ENCODE assay signal across 8 cellular contexts in the genomic region with DNA sequence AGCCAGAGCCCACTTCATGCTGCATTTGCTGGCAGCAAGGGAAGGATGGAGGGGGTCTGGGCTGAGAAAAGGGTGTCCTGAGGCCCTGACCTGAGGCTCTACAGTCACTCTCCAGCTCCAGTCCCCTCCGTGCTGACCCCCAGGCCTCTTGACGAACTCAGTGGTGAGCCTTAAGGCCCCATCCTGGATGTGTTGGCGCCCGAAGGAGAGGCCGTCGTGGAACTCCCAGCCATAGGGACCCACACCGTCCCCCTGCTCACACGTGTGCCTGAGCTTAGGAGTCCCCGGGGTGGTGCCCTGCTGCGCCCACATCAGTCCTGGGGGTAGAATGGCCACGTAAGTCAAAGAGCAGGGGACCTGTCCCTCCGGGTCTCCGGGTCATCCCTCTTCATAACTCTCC. TPM values are rescaled to one million over a fixed set of nuclear protein-coding genes. Genes with fewer than 3 reads are reported as not detected.
DNase-seq lines count a peak whose midpoint lies in the region; ATAC-seq and TF ChIP-seq lines count a peak whose summit lies in the region.

No MANE protein-coding gene starts in this region.

- H3K27ac Mint-ChIP-seq in endothelial cell (ENCODE audit: unreplicated experiment), result no peak overlapping the region
- no peak overlapping the region for H3K27ac Mint-ChIP-seq in neural progenitor cell

- intact Hi-C loops in posterior vena cava (cut with DNase I), result no loop called here

- H3F3A ChIP-seq in neural progenitor cell (ENCODE audit: low read depth), result peaks cover 28% of the 10 kb centered on the region

- H3K9me3 Mint-ChIP-seq in endothelial cell (ENCODE audit: unreplicated experiment), result no peaks in the 10 kb centered on the region
- no peaks in the 10 kb centered on the region for H3K9me3 Mint-ChIP-seq in neural progenitor cell

- H3K36me3 Mint-ChIP-seq in endothelial cell (ENCODE audit: low read depth, unreplicated experiment) (peaks cover 9% of the 10 kb centered on the region), neural progenitor cell (peaks cover 12% of the 10 kb centered on the region)

- H3K4me3 ChIP-seq in DND-41 (ENCODE audit: low read depth in 1 of 2, low read length in 2 of 2) (peak overlapping the region; percentile 71 to 93; a peak in 3 of 4 replicates), neural progenitor cell (peak overlapping the region; percentile 89)

- H3K27me3 ChIP-seq in DND-41 (ENCODE audit: insufficient read depth, low read length, poor library complexity) (no peaks in the 10 kb centered on the region), neural progenitor cell (no peaks in the 10 kb centered on the region)

- no peaks in the 10 kb centered on the region for H3K9me3 ChIP-seq in DND-41 (ENCODE audit: insufficient read depth, low read length, severe bottlenecking)
- no peaks in the 10 kb centered on the region for H3K9me3 ChIP-seq in neural progenitor cell (ENCODE audit: low read depth)

- H3K36me3 ChIP-seq in DND-41 (ENCODE audit: insufficient read depth, low read length) (peaks cover 29% of the 10 kb centered on the region), neural progenitor cell (no peaks in the 10 kb centered on the region)

- no peak for DNase-seq in DND-41
- peak; percentile 11 for DNase-seq in NCI-H69 (lab: John Stamatoyannopoulos, UW)
- no peak for DNase-seq in endothelial cell (ENCODE audit: low spot score)
- DNase-seq in neural progenitor cell (ENCODE audit: low spot score), result peak; percentile 23
- DNase-seq in GM19238 (ENCODE audit: insufficient read length, low spot score), result no peak
- DNase-seq in stimulated activated CD4-positive, alpha-beta T cell treated with anti-CD3 and anti-CD28 coated beads, Interleukin-2, amount 100 ng/mL, for 48 hours, result no peak
- DNase-seq in HK-2 (ENCODE audit: unreplicated experiment), result no peak
- DNase-seq in posterior vena cava (ENCODE audit: low spot score), result no peak

- H3K4me1 Mint-ChIP-seq in endothelial cell (ENCODE audit: unreplicated experiment), result peaks cover 15% of the 10 kb centered on the region
- peaks cover 14% of the 10 kb centered on the region for H3K4me1 Mint-ChIP-seq in neural progenitor cell

- H3K27ac ChIP-seq in DND-41 (ENCODE audit: low read length) (peak overlapping the region; percentile 91), neural progenitor cell (no peak overlapping the region)

- H3K4me2 ChIP-seq in DND-41 (ENCODE audit: insufficient read depth, low read length) (peak overlapping the region; percentile 93), neural progenitor cell (peak overlapping the region; percentile 90)

- H3K9ac ChIP-seq in DND-41 (ENCODE audit: low read depth, low read length), result peak overlapping the region; percentile 72
- peak overlapping the region; percentile 68 for H3K9ac ChIP-seq in neural progenitor cell

- H4K20me1 ChIP-seq in DND-41 (ENCODE audit: insufficient read depth, low read length) (peaks cover 4% of the 10 kb centered on the region), neural progenitor cell (ENCODE audit: low read depth) (no peaks in the 10 kb centered on the region)

- H3K27me3 Mint-ChIP-seq in endothelial cell (ENCODE audit: unreplicated experiment) (peaks cover 14% of the 10 kb centered on the region), neural progenitor cell (ENCODE audit: insufficient read depth, low read depth) (peaks cover 10% of the 10 kb centered on the region)

- peak; percentile 18 for ATAC-seq in DND-41 (ENCODE audit: insufficient read depth, low read depth)

- peaks cover 31% of the 10 kb centered on the region for H3K4me1 ChIP-seq in DND-41 (ENCODE audit: insufficient read depth, low read length)
- peaks cover 7% of the 10 kb centered on the region for H3K4me1 ChIP-seq in neural progenitor cell

- H2AFZ ChIP-seq in DND-41 (ENCODE audit: low read depth, low read length) (peak overlapping the region; percentile 96; the same call in 1 of the 2 replicates), neural progenitor cell (replicated peaks) (no peak overlapping the region)

- H3K4me3 Mint-ChIP-seq in endothelial cell (ENCODE audit: unreplicated experiment), result peak overlapping the region; percentile 90
- H3K4me3 Mint-ChIP-seq in neural progenitor cell, result peak overlapping the region; percentile 98

- H3K79me2 ChIP-seq in DND-41 (ENCODE audit: insufficient read depth, low read length) (peaks cover 34% of the 10 kb centered on the region), neural progenitor cell (ENCODE audit: low read depth) (peaks cover 19% of the 10 kb centered on the region)

- no peak for TF ChIP-seq CTCF in DND-41 (IDR thresholded peaks at IDR 0.05; ENCODE audit: borderline replicate concordance, extremely low read depth, low read length, poor library complexity, severe bottlenecking)
- TF ChIP-seq CTCF in endothelial cell (IDR thresholded peaks at IDR 0.05; ENCODE audit: unreplicated experiment), result no peak
- TF ChIP-seq CTCF in neural progenitor cell (IDR thresholded peaks at IDR 0.05), result no peak

RNA-seq across cellular contexts. Expression of gene MOGS, which starts 0.8 kb away (rescaled TPM):
- total RNA-seq in endothelial cell (ENCODE audit: unreplicated experiment) (52.4 TPM), neural progenitor cell (ENCODE audit: low replicate concordance) (32.0 and 68.3 TPM in 2 replicates), posterior vena cava (10 to 100 TPM; 25.1 to 30.2 TPM)

RNA-seq across cellular contexts. Expression of gene WBP1, which starts 6.2 kb away (rescaled TPM):
- 76.8 TPM for total RNA-seq in endothelial cell (ENCODE audit: unreplicated experiment)
- total RNA-seq in neural progenitor cell (ENCODE audit: low replicate concordance), result 38.2 and 132 TPM in 2 replicates
- total RNA-seq in posterior vena cava, result 10 to 100 TPM; 28.2 to 40.5 TPM

RNA-seq across cellular contexts. Expression of gene MRPL53, which starts 8.1 kb away (rescaled TPM):
- total RNA-seq in endothelial cell (ENCODE audit: unreplicated experiment) (59.0 TPM), neural progenitor cell (ENCODE audit: low replicate concordance) (9.8 and 22.5 TPM in 2 replicates), posterior vena cava (10 to 100 TPM; 47.1 to 53.2 TPM)

RNA-seq across cellular contexts. Expression of gene INO80B, which starts 9.5 kb away (rescaled TPM):
- total RNA-seq in endothelial cell (ENCODE audit: unreplicated experiment) (22.1 TPM), neural progenitor cell (ENCODE audit: low replicate concordance) (8.7 and 15.9 TPM in 2 replicates), posterior vena cava (10 to 100 TPM; 20.5 TPM)

RNA-seq across cellular contexts. Expression of gene CCDC142, which starts 18.4 kb away (rescaled TPM):
- total RNA-seq in endothelial cell (ENCODE audit: unreplicated experiment) (20.7 TPM), neural progenitor cell (ENCODE audit: low replicate concordance) (12.0 and 22.3 TPM in 2 replicates), posterior vena cava (10 to 100 TPM in 1 of 2 donors, 1 to 10 TPM in 1; 9.9 to 11.2 TPM)

Comparison
In these comparisons a context has a peak if more than half of its experiments do, and no peak if none do; other contexts are left out.
1. DNase-seq: peak in NCI-H69 (single experiment) and neural progenitor cell (single experiment); none in DND-41 (single experiment), endothelial cell (single experiment), GM19238 (single experiment), stimulated activated CD4-positive, alpha-beta T cell treated with anti-CD3 and anti-CD28 coated beads, Interleukin-2, amount 100 ng/mL, for 48 hours (0 of 2), HK-2 (single experiment) and posterior vena cava (single experiment).